31 cellular contexts compared by ENCODE assay signal in genomic region chr2:100964706-100965269, GRCh38.
"Had no signal": no experiment of that assay in that cellular context is flagged by ENCODE, and none has a peak within 500 bp of the region (broad histone marks: within the 10 kb centered on the region; RNA-seq: fewer than 3 reads in every experiment).

No MANE protein-coding gene starts in this region.

- H3K4me2 ChIP-seq: hepatocyte had no signal

- H3K9me3 ChIP-seq: body of pancreas, left lung, stomach, upper lobe of left lung had no signal

- H3K27ac ChIP-seq: body of pancreas, foreskin keratinocyte, hepatocyte, left lung, stomach, upper lobe of left lung had no signal

- H3K36me3 Mint-ChIP-seq: activated naive CD4-positive, alpha-beta T cell treated with anti-CD3 and anti-CD28 coated beads, Interleukin-2, amount 10 ng/mL, durations not matched to agents 7 days and 5 days; immature natural killer cell; natural killer cell; stimulated activated effector memory CD8-positive, alpha-beta T cell treated with anti-CD3 and anti-CD28 coated beads, Interleukin-12 subunit alpha, Interleukin-12 subunit beta, amount 100 ng/mL, for 72 hours had no signal

- H3K27me3 ChIP-seq: body of pancreas, foreskin keratinocyte, hepatocyte, left lung, stomach, upper lobe of left lung had no signal

- H3K4me1 Mint-ChIP-seq: activated B cell treated with CpG ODN at 0.5 μM for 24 hours; immature natural killer cell; natural killer cell; stimulated activated effector memory CD8-positive, alpha-beta T cell treated with anti-CD3 and anti-CD28 coated beads, Interleukin-12 subunit alpha, Interleukin-12 subunit beta, amount 100 ng/mL, for 72 hours had no signal

- H3K9me3 Mint-ChIP-seq: activated B cell treated with CpG ODN at 0.5 μM for 24 hours; activated naive CD4-positive, alpha-beta T cell treated with anti-CD3 and anti-CD28 coated beads, Interleukin-2, amount 10 ng/mL, durations not matched to agents 7 days and 5 days; activated T-cell treated with anti-CD3 and anti-CD28 coated beads, Interleukin-2, amount 50 U/mL, for 4 hours; activated T-helper 2 cell treated with anti-CD3 and anti-CD28 coated beads, Interferon-gamma antibody, Interleukin-2, Interleukin-4, amounts not matched to agents 10 μg/mL and 5 μg/mL and 100 μg/mL, durations not matched to agents 14 hours and 24 hours and 36 hours; dendritic cell treated with granulocyte-macrophage colony-stimulating factor and Interleukin-4, amounts not matched to agents 40 ng/mL and 50 ng/mL, for 4 days; immature natural killer cell; natural killer cell; stimulated activated effector memory CD8-positive, alpha-beta T cell treated with anti-CD3 and anti-CD28 coated beads, Interleukin-12 subunit alpha, Interleukin-12 subunit beta, amount 100 ng/mL, for 72 hours had no signal

- H3K4me1 ChIP-seq: body of pancreas, upper lobe of left lung had no signal

- FAIRE-seq: endometrium had no signal

- H3K27me3 Mint-ChIP-seq: activated CD4-positive, alpha-beta T cell treated with anti-CD3 and anti-CD28 coated beads for 36 hours; activated naive CD4-positive, alpha-beta T cell treated with anti-CD3 and anti-CD28 coated beads, Interleukin-2, amount 10 ng/mL, durations not matched to agents 7 days and 5 days had no signal

- H3K79me2 ChIP-seq: hepatocyte had no signal

- H3K27ac Mint-ChIP-seq: activated B cell treated with CpG ODN at 0.5 μM for 24 hours; activated CD4-positive, alpha-beta T cell treated with anti-CD3 and anti-CD28 coated beads for 36 hours; activated naive CD4-positive, alpha-beta T cell treated with anti-CD3 and anti-CD28 coated beads, Interleukin-2, amount 10 ng/mL, durations not matched to agents 7 days and 5 days; activated T-helper 2 cell treated with anti-CD3 and anti-CD28 coated beads, Interferon-gamma antibody, Interleukin-2, Interleukin-4, amounts not matched to agents 10 μg/mL and 5 μg/mL and 100 μg/mL, durations not matched to agents 14 hours and 24 hours and 36 hours; dendritic cell treated with granulocyte-macrophage colony-stimulating factor and Interleukin-4, amounts not matched to agents 40 ng/mL and 50 ng/mL, for 4 days; immature natural killer cell; natural killer cell; progenitor cell of endocrine pancreas; stimulated activated effector memory CD8-positive, alpha-beta T cell treated with anti-CD3 and anti-CD28 coated beads, Interleukin-12 subunit alpha, Interleukin-12 subunit beta, amount 100 ng/mL, for 72 hours had no signal

- H3K36me3 ChIP-seq: left lung, upper lobe of left lung had no signal

- H3K4me3 Mint-ChIP-seq: activated B cell treated with CpG ODN at 0.5 μM for 24 hours; activated CD4-positive, alpha-beta T cell treated with anti-CD3 and anti-CD28 coated beads for 36 hours; activated naive CD4-positive, alpha-beta T cell treated with anti-CD3 and anti-CD28 coated beads, Interleukin-2, amount 10 ng/mL, durations not matched to agents 7 days and 5 days; activated T-cell treated with anti-CD3 and anti-CD28 coated beads, Interleukin-2, amount 50 U/mL, for 4 hours; dendritic cell treated with granulocyte-macrophage colony-stimulating factor and Interleukin-4, amounts not matched to agents 40 ng/mL and 50 ng/mL, for 4 days; immature natural killer cell; natural killer cell; stimulated activated effector memory CD8-positive, alpha-beta T cell treated with anti-CD3 and anti-CD28 coated beads, Interleukin-12 subunit alpha, Interleukin-12 subunit beta, amount 100 ng/mL, for 72 hours had no signal

- DNase-seq: activated B cell treated with CpG ODN at 0.5 μM for 24 hours; activated CD4-positive, alpha-beta T cell treated with anti-CD3 and anti-CD28 coated beads for 36 hours; activated CD4-positive, alpha-beta T cell treated with anti-CD3 and anti-CD28 coated beads, Interleukin-2, amount 50 U/mL, for 4 hours; activated CD8-positive, alpha-beta memory T cell treated with anti-CD3 and anti-CD28 coated beads for 24 hours; activated CD8-positive, alpha-beta memory T cell treated with anti-CD3 and anti-CD28 coated beads, Interleukin-2, amount 50 U/mL, for 4 hours; activated T-cell treated with anti-CD3 and anti-CD28 coated beads, Interleukin-2, amount 50 U/mL, for 4 hours; amygdala; body of pancreas; caudate nucleus; effector CD4-positive, alpha-beta T cell; foreskin keratinocyte; immature natural killer cell; kidney glomerular epithelial cell; left lung; mammary epithelial cell; midbrain; natural killer cell; retina; stimulated activated CD4-positive, alpha-beta T cell treated with anti-CD3 and anti-CD28 coated beads, Interleukin-2, amount 100 ng/mL, for 24 hours; stomach; T-helper 1 cell; T-helper 9 cell; upper lobe of left lung had no signal

- H3K4me3 ChIP-seq: body of pancreas, hepatocyte, left lung, skin epidermis, stomach, upper lobe of left lung had no signal

- ATAC-seq: activated CD4-positive, alpha-beta T cell treated with anti-CD3 and anti-CD28 coated beads for 36 hours; activated T-cell treated with anti-CD3 and anti-CD28 coated beads, Interleukin-2, amount 50 U/mL, for 4 hours; body of pancreas; foreskin keratinocyte; left lung; natural killer cell; stimulated activated effector memory CD8-positive, alpha-beta T cell treated with anti-CD3 and anti-CD28 coated beads, Interleukin-12 subunit alpha, Interleukin-12 subunit beta, amount 100 ng/mL, for 72 hours had no signal

- H2AFZ ChIP-seq: hepatocyte had no signal
